In the genomic region with DNA sequence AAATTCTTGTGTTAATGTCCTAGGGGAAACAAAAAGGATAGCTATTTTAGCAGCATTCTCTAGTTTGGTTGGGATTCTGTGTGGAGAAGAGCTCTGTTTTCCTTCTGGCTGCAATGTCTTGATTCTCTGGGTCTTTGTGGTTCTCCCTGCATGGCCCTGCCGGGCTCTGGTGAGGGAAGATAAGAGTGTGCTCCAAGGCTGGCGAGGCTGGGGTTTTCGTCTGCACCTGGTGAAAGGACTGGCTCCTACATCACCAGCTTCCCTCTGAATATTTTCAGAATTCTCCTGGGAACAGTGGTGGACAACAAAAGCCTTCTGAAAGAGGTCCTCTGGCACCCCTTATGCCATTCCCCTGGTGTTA, we compare ENCODE assay signal across 1 cellular context.
TF ChIP-seq lines count a peak whose summit lies in the region.

No MANE protein-coding gene starts in this region.

TF ChIP-seq in GM23338, 12 proteins besides CTCF, POLR2A, EP300 and RAD21 (continued from another document):
- no peak for TF ChIP-seq ZNF462 (CRISPR knock-in tag; IDR thresholded peaks at IDR 0.05)
- TF ChIP-seq POLR2AphosphoS5 (IDR thresholded peaks at IDR 0.05; ENCODE audit: low read depth) = no peak
- TF ChIP-seq ZNF331 (CRISPR knock-in tag; IDR thresholded peaks at IDR 0.05; ENCODE audit: low read depth) = no peak
- no peak for TF ChIP-seq JUNB (IDR thresholded peaks at IDR 0.05; ENCODE audit: unreplicated experiment)
- no peak for TF ChIP-seq REST (IDR thresholded peaks at IDR 0.05; ENCODE audit: unreplicated experiment)
- no peak for TF ChIP-seq EZH2 (IDR thresholded peaks at IDR 0.05; ENCODE audit: low read depth, unreplicated experiment)
- TF ChIP-seq CREB1 (CRISPR knock-in tag; IDR thresholded peaks at IDR 0.05; ENCODE audit: low read depth) = no peak
